10 cellular contexts compared by ENCODE assay signal in genomic region chr9:33329117-33329563, GRCh38. TPM values are rescaled to one million over a fixed set of nuclear protein-coding genes. Genes with fewer than 3 reads are reported as not detected.
DNase-seq lines count a peak whose midpoint lies in the region; ATAC-seq and TF ChIP-seq lines count a peak whose summit lies in the region.
"Had no signal": no experiment of that assay in that cellular context is flagged by ENCODE, and none has a peak within 500 bp of the region (broad histone marks: within the 10 kb centered on the region; RNA-seq: fewer than 3 reads in every experiment).

No MANE protein-coding gene starts in this region.

- no peaks in the 10 kb centered on the region for H3K9me3 Mint-ChIP-seq in activated CD8-positive, alpha-beta T cell treated with anti-CD3 and anti-CD28 coated beads for 36 hours
- no peaks in the 10 kb centered on the region for H3K9me3 Mint-ChIP-seq in activated CD8-positive, alpha-beta T cell treated with anti-CD3 and anti-CD28 coated beads, Interleukin-2, amount 10 ng/mL, durations not matched to agents 7 days and 5 days (ENCODE audit: insufficient read depth)
- no peaks in the 10 kb centered on the region for H3K9me3 Mint-ChIP-seq in chondrocyte (ENCODE audit: low read depth)
- H3K9me3 Mint-ChIP-seq: activated B cell treated with CpG ODN at 0.5 μM for 24 hours had no signal

- H3K4me1 Mint-ChIP-seq in activated CD8-positive, alpha-beta T cell treated with anti-CD3 and anti-CD28 coated beads for 36 hours (ENCODE audit: low read depth) = no peaks in the 10 kb centered on the region
- no peaks in the 10 kb centered on the region for H3K4me1 Mint-ChIP-seq in activated CD8-positive, alpha-beta T cell treated with anti-CD3 and anti-CD28 coated beads, Interleukin-2, amount 10 ng/mL, durations not matched to agents 7 days and 5 days (ENCODE audit: low read depth)
- peaks cover 51% of the 10 kb centered on the region for H3K4me1 Mint-ChIP-seq in chondrocyte (ENCODE audit: low read depth)
- H3K4me1 Mint-ChIP-seq: activated B cell treated with CpG ODN at 0.5 μM for 24 hours had no signal

- no peak for DNase-seq in activated CD8-positive, alpha-beta T cell treated with anti-CD3 and anti-CD28 coated beads for 36 hours
- DNase-seq in activated CD8-positive, alpha-beta T cell treated with anti-CD3 and anti-CD28 coated beads, Interleukin-2, amount 10 ng/mL, durations not matched to agents 7 days and 5 days = no peak
- DNase-seq in chondrocyte (ENCODE audit: low spot score) (no peak), uterus (peak; percentile 55 to 84)
- no peak for DNase-seq in stimulated activated naive CD4-positive, alpha-beta T cell treated with Interleukin-2 at 50 U/mL for 16 hours (lab: John Stamatoyannopoulos, UW)
- DNase-seq in stimulated activated naive CD4-positive, alpha-beta T cell (lab: John Stamatoyannopoulos, UW) = no peak
- no peak for DNase-seq in activated CD4-positive, alpha-beta T cell treated with anti-CD3 and anti-CD28 coated beads for 1 hour
- DNase-seq: activated B cell treated with CpG ODN at 0.5 μM for 24 hours, AML-193 had no signal

- no peaks in the 10 kb centered on the region for H3K27me3 ChIP-seq in liver (ENCODE audit: control insufficient read depth in 4 of 4, insufficient read depth in 4 of 4, low read length in 3 of 4)
- no peaks in the 10 kb centered on the region for H3K27me3 ChIP-seq in uterus

- H3K27ac Mint-ChIP-seq in activated CD8-positive, alpha-beta T cell treated with anti-CD3 and anti-CD28 coated beads for 36 hours = peak overlapping the region; percentile 5
- H3K27ac Mint-ChIP-seq in activated CD8-positive, alpha-beta T cell treated with anti-CD3 and anti-CD28 coated beads, Interleukin-2, amount 10 ng/mL, durations not matched to agents 7 days and 5 days = no peak overlapping the region
- peak overlapping the region; percentile 95 for H3K27ac Mint-ChIP-seq in chondrocyte (ENCODE audit: unreplicated experiment)
- H3K27ac Mint-ChIP-seq: activated B cell treated with CpG ODN at 0.5 μM for 24 hours had no signal

- H3K4me3 ChIP-seq in liver (ENCODE audit: low read depth in 1 of 3, low read length in 3 of 3) (no peak overlapping the region), uterus (no peak overlapping the region)

- H3K27ac ChIP-seq in liver (ENCODE audit: low read depth in 1 of 2, low read length in 2 of 2) (peak overlapping the region; percentile 73 to 89), uterus (peak overlapping the region; percentile 66 to 72)

- intact Hi-C loops in activated CD8-positive, alpha-beta T cell treated with anti-CD3 and anti-CD28 coated beads for 36 hours (cut with micrococcal nuclease) = no loop called here
- intact Hi-C loops in uterus (cut with DNase I; ENCODE audit: low total_unique reads) = no loop called here

- TF ChIP-seq POLR2A in uterus (IDR thresholded peaks at IDR 0.05) = no peak

- POLR2A ChIA-PET in activated CD8-positive, alpha-beta T cell treated with anti-CD3 and anti-CD28 coated beads for 36 hours (lab: Charles Lee) = no interaction called here
- POLR2A ChIA-PET in activated CD8-positive, alpha-beta T cell treated with anti-CD3 and anti-CD28 coated beads, Interleukin-2, amount 10 ng/mL, durations not matched to agents 7 days and 5 days (lab: Charles Lee) = no interaction called here

- no peaks in the 10 kb centered on the region for H3K27me3 Mint-ChIP-seq in activated CD8-positive, alpha-beta T cell treated with anti-CD3 and anti-CD28 coated beads for 36 hours
- no peaks in the 10 kb centered on the region for H3K27me3 Mint-ChIP-seq in activated CD8-positive, alpha-beta T cell treated with anti-CD3 and anti-CD28 coated beads, Interleukin-2, amount 10 ng/mL, durations not matched to agents 7 days and 5 days (ENCODE audit: low read depth)
- no peaks in the 10 kb centered on the region for H3K27me3 Mint-ChIP-seq in chondrocyte (ENCODE audit: low read depth)
- H3K27me3 Mint-ChIP-seq: activated B cell treated with CpG ODN at 0.5 μM for 24 hours had no signal

- peak in 1 of 2 donors; percentile 52 for TF ChIP-seq RAD21 in liver (IDR thresholded peaks at IDR 0.05)

- no peak overlapping the region for H3K4me3 Mint-ChIP-seq in activated CD8-positive, alpha-beta T cell treated with anti-CD3 and anti-CD28 coated beads for 36 hours
- H3K4me3 Mint-ChIP-seq in activated CD8-positive, alpha-beta T cell treated with anti-CD3 and anti-CD28 coated beads, Interleukin-2, amount 10 ng/mL, durations not matched to agents 7 days and 5 days = no peak overlapping the region
- no peak overlapping the region for H3K4me3 Mint-ChIP-seq in chondrocyte (ENCODE audit: unreplicated experiment)
- H3K4me3 Mint-ChIP-seq: activated B cell treated with CpG ODN at 0.5 μM for 24 hours had no signal

- 30% methylated on average over 4 of the region's 4 CpGs for WGBS in liver

- ATAC-seq in activated CD8-positive, alpha-beta T cell treated with anti-CD3 and anti-CD28 coated beads for 36 hours = no peak
- no peak for ATAC-seq in activated CD8-positive, alpha-beta T cell treated with anti-CD3 and anti-CD28 coated beads, Interleukin-2, amount 10 ng/mL, durations not matched to agents 7 days and 5 days

- no peak for TF ChIP-seq CTCF in activated CD8-positive, alpha-beta T cell treated with anti-CD3 and anti-CD28 coated beads for 36 hours (IDR thresholded peaks at IDR 0.05)
- TF ChIP-seq CTCF in chondrocyte (IDR thresholded peaks at IDR 0.05) = no peak
- TF ChIP-seq CTCF in liver (IDR thresholded peaks at IDR 0.05; ENCODE audit: low read depth, low read length, missing input control) = no peak
- TF ChIP-seq CTCF in uterus (IDR thresholded peaks at IDR 0.05) = no peak

- H3K36me3 ChIP-seq in liver (ENCODE audit: control insufficient read depth in 4 of 4, insufficient read depth in 3 of 4, low read depth in 1 of 4, low read length in 3 of 4) = peaks cover 9 to 41% (median 23%) of the 10 kb centered on the region in 4 donors
- H3K36me3 ChIP-seq in uterus = no peaks in the 10 kb centered on the region

- CTCF ChIA-PET in activated CD8-positive, alpha-beta T cell treated with anti-CD3 and anti-CD28 coated beads for 36 hours (lab: Charles Lee) = no interaction called here
- CTCF ChIA-PET in activated CD8-positive, alpha-beta T cell treated with anti-CD3 and anti-CD28 coated beads, Interleukin-2, amount 10 ng/mL, durations not matched to agents 7 days and 5 days (lab: Charles Lee) = no interaction called here

- H3K4me1 ChIP-seq in liver (ENCODE audit: control insufficient read depth in 4 of 4, insufficient read depth in 4 of 4, low read length in 3 of 4) (peaks cover 5 to 12% (median 7%) of the 10 kb centered on the region in 4 donors), uterus (peaks cover 0 to 6% of the 10 kb centered on the region in 2 donors)

- no peak overlapping the region for H3K9ac ChIP-seq in liver (ENCODE audit: low read depth in 1 of 2, low read length in 2 of 2)

- no peaks in the 10 kb centered on the region for H3K9me3 ChIP-seq in liver (ENCODE audit: control insufficient read depth in 4 of 4, low read length in 3 of 4)
- H3K9me3 ChIP-seq in uterus = no peaks in the 10 kb centered on the region

- H3K36me3 Mint-ChIP-seq in activated CD8-positive, alpha-beta T cell treated with anti-CD3 and anti-CD28 coated beads for 36 hours (ENCODE audit: low read depth) = peaks cover 54% of the 10 kb centered on the region
- peaks cover 58% of the 10 kb centered on the region for H3K36me3 Mint-ChIP-seq in activated CD8-positive, alpha-beta T cell treated with anti-CD3 and anti-CD28 coated beads, Interleukin-2, amount 10 ng/mL, durations not matched to agents 7 days and 5 days (ENCODE audit: low read depth)
- peaks cover 28% of the 10 kb centered on the region for H3K36me3 Mint-ChIP-seq in chondrocyte (ENCODE audit: low read depth)

TF ChIP-seq in liver, 16 proteins besides CTCF, POLR2A, EP300 and RAD21 (continues in another document):
- TF ChIP-seq YY1 (IDR thresholded peaks at IDR 0.05) (peak; percentile 72), HNF4G (IDR thresholded peaks at IDR 0.05) (peak; percentile 57), RXRA (IDR thresholded peaks at IDR 0.05) (peak; percentile 83 to 95), GABPA (IDR thresholded peaks at IDR 0.05 in 1 of 2, conservative IDR thresholded peaks at IDR 0.05 in 1 of 2) (peak in 1 of 2 donors; percentile 68), FOXA2 (IDR thresholded peaks at IDR 0.05) (peak; percentile 67), REST (IDR thresholded peaks at IDR 0.05) (peak; percentile 66), JUND (IDR thresholded peaks at IDR 0.05) (peak; percentile 74 to 94)

RNA-seq across cellular contexts. Expression of gene NFX1, which starts 38.8 kb away (rescaled TPM):
- total RNA-seq in activated CD8-positive, alpha-beta T cell treated with anti-CD3 and anti-CD28 coated beads for 36 hours = 10 to 100 TPM; 37.4 to 38.9 TPM
- total RNA-seq in activated CD8-positive, alpha-beta T cell treated with anti-CD3 and anti-CD28 coated beads, Interleukin-2, amount 10 ng/mL, durations not matched to agents 7 days and 5 days = 10 to 100 TPM; 38.8 to 39.8 TPM
- total RNA-seq in chondrocyte (26.8 to 36.6 TPM (median 28.4 TPM) in 3 replicates), liver (10 to 100 TPM; 14.1 to 27.9 TPM), uterus (10 to 100 TPM; 18.5 to 52.9 (median 27.9) TPM)
- polyA plus RNA-seq in liver = 10 to 100 TPM; 13.7 to 15.1 TPM

Comparison
In these comparisons a context has a peak if more than half of its experiments do, and no peak if none do; other contexts are left out.
1. DNase-seq: peak in uterus (2 of 2); none in activated CD8-positive, alpha-beta T cell treated with anti-CD3 and anti-CD28 coated beads for 36 hours (single experiment), activated CD8-positive, alpha-beta T cell treated with anti-CD3 and anti-CD28 coated beads, Interleukin-2, amount 10 ng/mL, durations not matched to agents 7 days and 5 days (single experiment), chondrocyte (single experiment), stimulated activated naive CD4-positive, alpha-beta T cell treated with Interleukin-2 at 50 U/mL for 16 hours (single experiment), stimulated activated naive CD4-positive, alpha-beta T cell (0 of 6) and activated CD4-positive, alpha-beta T cell treated with anti-CD3 and anti-CD28 coated beads for 1 hour (single experiment).